ENCODE assay signal across 8 cellular contexts in the genomic region with DNA sequence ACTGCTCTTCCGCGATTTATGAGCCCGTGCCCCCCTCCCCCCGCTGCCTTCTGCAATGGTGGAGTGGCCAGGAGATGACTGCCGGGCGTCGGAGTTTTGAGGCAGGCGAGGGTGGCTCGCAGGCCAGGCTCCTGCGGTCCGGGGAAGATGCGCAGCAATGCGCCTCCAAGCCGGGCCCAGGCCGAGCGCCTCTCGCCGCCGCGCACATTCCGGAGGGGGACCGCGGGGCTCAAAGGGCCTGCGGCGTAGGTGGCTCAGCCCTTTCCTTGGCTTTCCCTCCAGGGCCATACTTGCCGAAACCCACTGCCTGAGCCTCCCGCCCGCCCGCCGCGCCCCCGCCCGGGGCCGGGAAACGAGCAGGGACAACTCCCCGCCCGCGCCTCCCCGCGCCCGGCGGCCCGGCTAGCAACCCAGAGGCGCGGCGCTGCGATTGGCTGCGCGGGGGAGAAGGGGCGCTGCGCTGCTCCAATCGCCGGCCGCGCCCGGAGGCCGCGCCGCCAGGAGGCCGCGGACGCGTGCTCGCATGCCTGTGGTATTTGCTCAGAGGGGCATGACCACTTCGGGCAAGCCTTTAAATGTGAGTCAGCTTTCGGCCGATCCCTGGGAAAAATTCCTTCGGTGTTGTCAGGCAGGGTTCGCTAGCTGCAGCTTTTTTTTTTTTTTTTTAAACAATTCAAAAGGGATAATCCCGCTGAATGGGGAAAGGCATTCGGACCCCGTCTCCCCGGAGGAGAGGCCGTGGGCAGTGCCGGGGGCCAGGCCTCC.
DNase-seq lines count a peak whose midpoint lies in the region; TF ChIP-seq lines count a peak whose summit lies in the region.

No MANE protein-coding gene starts in this region.

- intact Hi-C loops in esophagus squamous epithelium (cut with DNase I): no loop called here

- TF ChIP-seq POLR2A in esophagus squamous epithelium (IDR thresholded peaks at IDR 0.05): peak in 2 of 4 donors; percentile 57 to 83

- H3K27ac ChIP-seq in HEK293 (ENCODE audit: extremely low read depth, low read depth, low read length) (peak overlapping the region; percentile 66; the same call in 1 of the 2 replicates), esophagus squamous epithelium (peak overlapping the region; percentile 81 to 90 (median 89)), muscle layer of colon (ENCODE audit: low read depth, low read length) (peak overlapping the region; percentile 82)

- no peak for TF ChIP-seq CTCF in HEK293 (tag by site-specific recombination; IDR thresholded peaks at IDR 0.05)
- TF ChIP-seq CTCF in esophagus squamous epithelium (IDR thresholded peaks at IDR 0.05): peak in 1 of 6 experiments; percentile 15

- H3K9me3 ChIP-seq in HEK293 (ENCODE audit: control insufficient read depth, insufficient read depth, low read depth, low read length) (no peaks in the 10 kb centered on the region), esophagus squamous epithelium (no peaks in the 10 kb centered on the region), muscle layer of colon (ENCODE audit: low read length) (no peaks in the 10 kb centered on the region)

- H3K4me3 ChIP-seq in HEK293 (ENCODE audit: low read depth, low read length) (peak overlapping the region; percentile 27), esophagus squamous epithelium (peak overlapping the region; percentile 21 to 64 (median 53)), muscle layer of colon (ENCODE audit: low read depth in 1 of 2, low read length in 2 of 2) (peak overlapping the region; percentile 34 to 50)

- no peaks in the 10 kb centered on the region for H3K36me3 ChIP-seq in HEK293 (ENCODE audit: control insufficient read depth in 2 of 2, insufficient read depth in 1 of 2, low read length in 2 of 2)
- H3K36me3 ChIP-seq in esophagus squamous epithelium: no peaks in the 10 kb centered on the region
- no peaks in the 10 kb centered on the region for H3K36me3 ChIP-seq in muscle layer of colon (ENCODE audit: insufficient read depth, low read length)

- peak; percentile 67 for DNase-seq in DMS114 treated with DMSO at 0.1 percent for 48 hours (lab: John Stamatoyannopoulos, UW; ENCODE audit: unreplicated experiment)
- DNase-seq in NCI-H526 treated with DMSO at 0.1 percent for 48 hours (lab: John Stamatoyannopoulos, UW): peak; percentile 21
- DNase-seq in activated T-helper 1 cell treated with Interleukin-2 at 50 U/mL for 16 hours (ENCODE audit: low read depth): peak; percentile 67
- DNase-seq in esophagus squamous epithelium (lab: John Stamatoyannopoulos, UW): peak; percentile 24
- peak; percentile 28 to 46 for DNase-seq in stimulated activated CD8-positive, alpha-beta memory T cell treated with anti-CD3 and anti-CD28 coated beads, Interleukin-4, amount 100 ng/mL, for 1 hour (ENCODE audit: low read depth in 2 of 2, low spot score in 1 of 2)
- no peak for DNase-seq in NCI-H2029 (lab: John Stamatoyannopoulos, UW)

- CTCF ChIA-PET in HEK293 (lab: Yijun Ruan, JAX): interaction anchor here (1.1 to 2.8 kb wide), 8 partner anchors 19 to 246 kb away, joined by 4 to 13 read pairs (median 6); no protein-coding TSS in a partner anchor

- peak overlapping the region; percentile 27 for H3K9ac ChIP-seq in muscle layer of colon (ENCODE audit: low read length)

- H3K27me3 ChIP-seq in esophagus squamous epithelium (peaks cover 0 to 3% (median 0%) of the 10 kb centered on the region in 4 donors), muscle layer of colon (ENCODE audit: control insufficient read depth in 1 of 2, insufficient read depth in 2 of 2, low read length in 2 of 2) (no peaks in the 10 kb centered on the region)

- POLR2A ChIA-PET in HEK293 (lab: Yijun Ruan, JAX): interaction anchor here (1.0 to 1.6 kb wide), 4 partner anchors 19 to 246 kb away, joined by 3 to 7 read pairs (median 4); partner anchors contain the start of gene PARP11

- H3K4me1 ChIP-seq in HEK293 (ENCODE audit: control insufficient read depth, insufficient read depth, low read length): peaks cover 5% of the 10 kb centered on the region; the same call in 1 of the 2 replicates
- peaks cover 19 to 44% (median 27%) of the 10 kb centered on the region in 3 donors for H3K4me1 ChIP-seq in esophagus squamous epithelium
- H3K4me1 ChIP-seq in muscle layer of colon (ENCODE audit: insufficient read depth, low read length): no peaks in the 10 kb centered on the region

- 0 to 5% methylated on average over 3 to 9 of the region's 75 CpGs for WGBS in esophagus squamous epithelium, 2 donors

TF ChIP-seq in HEK293, 187 proteins besides CTCF, POLR2A, EP300 and RAD21 (continues in another document):
- TF ChIP-seq ZNF785 (tag by site-specific recombination; IDR thresholded peaks at IDR 0.05): no peak
- no peak for TF ChIP-seq ZNF549 (tag by site-specific recombination; IDR thresholded peaks at IDR 0.05)
- TF ChIP-seq, protein P1, sequence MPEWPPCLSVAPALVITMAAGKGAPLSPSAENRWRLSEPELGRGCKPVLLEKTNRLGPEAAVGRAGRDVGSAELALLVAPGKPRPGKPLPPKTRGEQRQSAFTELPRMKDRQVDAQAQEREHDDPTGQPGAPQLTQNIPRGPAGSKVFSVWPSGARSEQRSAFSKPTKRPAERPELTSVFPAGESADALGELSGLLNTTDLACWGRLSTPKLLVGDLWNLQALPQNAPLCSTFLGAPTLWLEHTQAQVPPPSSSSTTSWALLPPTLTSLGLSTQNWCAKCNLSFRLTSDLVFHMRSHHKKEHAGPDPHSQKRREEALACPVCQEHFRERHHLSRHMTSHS (tag by site-specific recombination; IDR thresholded peaks at IDR 0.05): no peak
- 0 out of 2 replicates have a peak, but pooled peaks have one; percentile 45 for TF ChIP-seq ZNF501 (tag by site-specific recombination; IDR thresholded peaks at IDR 0.05)
- TF ChIP-seq ZNF391 (tag by site-specific recombination; IDR thresholded peaks at IDR 0.05; ENCODE audit: borderline replicate concordance, low read depth): no peak
- no peak for TF ChIP-seq ZNF138 (tag by site-specific recombination; IDR thresholded peaks at IDR 0.05; ENCODE audit: borderline replicate concordance)
- no peak for TF ChIP-seq ZNF423 (tag by site-specific recombination; IDR thresholded peaks at IDR 0.05)
- TF ChIP-seq ZNF561 (tag by site-specific recombination; IDR thresholded peaks at IDR 0.05; ENCODE audit: borderline replicate concordance): peak; percentile 95; the same call in 1 of the 2 replicates
- TF ChIP-seq KLF7 (tag by site-specific recombination; IDR thresholded peaks at IDR 0.05; ENCODE audit: borderline replicate concordance): 0 out of 2 replicates have a peak, but pooled peaks have one; percentile 66
- peak; percentile 45; the same call in 1 of the 2 replicates for TF ChIP-seq BCL11A (tag by site-specific recombination; IDR thresholded peaks at IDR 0.05; ENCODE audit: low read depth)
- TF ChIP-seq ZNF623 (tag by site-specific recombination; IDR thresholded peaks at IDR 0.05): no peak
- TF ChIP-seq ZIC2 (tag by site-specific recombination; IDR thresholded peaks at IDR 0.05): peak; percentile 35
- TF ChIP-seq ZNF341 (tag by site-specific recombination; IDR thresholded peaks at IDR 0.05; ENCODE audit: low read depth): peak; percentile 82
- peak; percentile 68 for TF ChIP-seq GLIS1 (tag by site-specific recombination; IDR thresholded peaks at IDR 0.05)
- no peak for TF ChIP-seq TRIM28 (IDR thresholded peaks at IDR 0.05; ENCODE audit: borderline replicate concordance, low read length)
- no peak for TF ChIP-seq ZNF146 (tag by site-specific recombination; IDR thresholded peaks at IDR 0.05)
- TF ChIP-seq, protein P2, sequence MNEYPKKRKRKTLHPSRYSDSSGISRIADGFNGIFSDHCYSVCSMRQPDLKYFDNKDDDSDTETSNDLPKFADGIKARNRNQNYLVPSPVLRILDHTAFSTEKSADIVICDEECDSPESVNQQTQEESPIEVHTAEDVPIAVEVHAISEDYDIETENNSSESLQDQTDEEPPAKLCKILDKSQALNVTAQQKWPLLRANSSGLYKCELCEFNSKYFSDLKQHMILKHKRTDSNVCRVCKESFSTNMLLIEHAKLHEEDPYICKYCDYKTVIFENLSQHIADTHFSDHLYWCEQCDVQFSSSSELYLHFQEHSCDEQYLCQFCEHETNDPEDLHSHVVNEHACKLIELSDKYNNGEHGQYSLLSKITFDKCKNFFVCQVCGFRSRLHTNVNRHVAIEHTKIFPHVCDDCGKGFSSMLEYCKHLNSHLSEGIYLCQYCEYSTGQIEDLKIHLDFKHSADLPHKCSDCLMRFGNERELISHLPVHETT (tag by site-specific recombination; IDR thresholded peaks at IDR 0.05): no peak
- TF ChIP-seq ZNF140 (tag by site-specific recombination; IDR thresholded peaks at IDR 0.05): no peak
- peak; percentile 77 for TF ChIP-seq GLIS2 (tag by site-specific recombination; IDR thresholded peaks at IDR 0.05)
- no peak for TF ChIP-seq YY2 (tag by site-specific recombination; IDR thresholded peaks at IDR 0.05)
- TF ChIP-seq ZNF133 (tag by site-specific recombination; IDR thresholded peaks at IDR 0.05): no peak
- TF ChIP-seq ZNF660 (tag by site-specific recombination; IDR thresholded peaks at IDR 0.05): peak; percentile 65; the same call in 1 of the 2 replicates
- TF ChIP-seq ZNF362 (tag by site-specific recombination; IDR thresholded peaks at IDR 0.05): peak; percentile 90
- TF ChIP-seq ZFP37 (tag by site-specific recombination; IDR thresholded peaks at IDR 0.05): no peak
- TF ChIP-seq ZNF202 (tag by site-specific recombination; IDR thresholded peaks at IDR 0.05; ENCODE audit: borderline replicate concordance): no peak
- no peak for TF ChIP-seq ZNF530 (tag by site-specific recombination; IDR thresholded peaks at IDR 0.05; ENCODE audit: low read depth)
- peak; percentile 85 for TF ChIP-seq ZFHX2 (tag by site-specific recombination; conservative IDR thresholded peaks at IDR 0.05)
- TF ChIP-seq ZNF404 (tag by site-specific recombination; IDR thresholded peaks at IDR 0.05): no peak
- peak; percentile 36 for TF ChIP-seq ZBTB21 (tag by site-specific recombination; IDR thresholded peaks at IDR 0.05)
- TF ChIP-seq ZBTB17 (tag by site-specific recombination; IDR thresholded peaks at IDR 0.05): no peak
